8 cellular contexts compared by ENCODE assay signal in the genomic region with DNA sequence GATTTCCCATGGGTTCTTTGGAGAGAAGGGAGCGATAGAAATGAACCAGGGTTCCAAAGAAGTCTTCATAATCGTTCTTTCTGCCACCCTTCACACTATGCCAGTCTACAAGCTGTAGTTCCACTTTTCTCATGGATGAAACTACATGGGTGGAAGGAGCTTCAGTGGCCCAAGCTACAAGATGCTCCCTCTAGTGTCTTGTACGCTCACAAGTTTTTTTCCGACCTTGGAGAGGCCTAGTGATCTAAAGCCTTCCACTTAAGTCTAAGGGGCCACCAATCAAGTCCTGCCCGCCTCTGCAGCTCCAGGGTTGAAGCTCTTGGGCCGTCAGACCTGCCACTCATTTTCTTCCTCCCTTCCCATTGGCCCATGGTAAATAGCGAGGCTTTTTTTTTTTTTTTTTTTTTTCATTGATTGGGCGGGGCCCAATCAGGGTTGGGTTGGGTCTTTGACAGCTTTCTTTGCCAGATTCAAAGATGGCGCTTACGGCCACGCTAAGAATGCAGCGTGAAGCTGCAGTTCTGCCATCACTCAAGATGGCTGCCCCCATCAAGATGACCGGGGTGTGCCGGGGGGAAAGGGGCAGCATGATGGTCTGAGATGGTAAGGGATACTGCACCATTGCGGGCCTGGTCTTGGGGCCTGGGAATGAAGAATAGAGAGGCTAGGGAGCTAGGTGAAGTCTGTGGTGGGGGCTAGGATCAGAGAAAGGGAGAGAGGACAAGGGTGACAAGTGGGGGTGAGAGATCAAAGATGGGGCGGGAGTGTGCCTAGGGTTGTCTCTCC. TPM values are rescaled to one million over a fixed set of nuclear protein-coding genes. Genes with fewer than 3 reads are reported as not detected.
DNase-seq lines count a peak whose midpoint lies in the region; ATAC-seq and TF ChIP-seq lines count a peak whose summit lies in the region.

Gene TOMM40L, plus strand, starts transcription at position 527 of the 786 bp plus-strand sequence. CDS start 430 bp downstream, outside the sequence.

- H3K27me3 ChIP-seq in OCI-LY3 (ENCODE audit: low read depth, low read length) (no peaks in the 10 kb centered on the region), mononuclear cell (ENCODE audit: insufficient read depth, low read length) (no peaks in the 10 kb centered on the region)

- H3K36me3 ChIP-seq in OCI-LY3 (replicated peaks; ENCODE audit: low read depth, low read length), result peaks cover 7% of the 10 kb centered on the region

- H3K4me3 ChIP-seq in OCI-LY3 (ENCODE audit: low read length) (peak within 1 kb of the TSS; percentile 95), epithelial cell of esophagus (ENCODE audit: low read length) (peak within 1 kb of the TSS; percentile 98), mononuclear cell (ENCODE audit: low read length) (peak within 1 kb of the TSS; percentile 47)

- peak; percentile 100 for DNase-seq in DMS153 (lab: John Stamatoyannopoulos, UW)
- DNase-seq in HuH-7.5 (ENCODE audit: low spot score), result peak; percentile 73
- DNase-seq in activated T-cell treated with anti-CD3 and anti-CD28 coated beads for 1 hour (ENCODE audit: low read depth), result peak; percentile 74
- DNase-seq in epithelial cell of esophagus (ENCODE audit: low read depth), result peak; percentile 99
- DNase-seq in stimulated activated CD8-positive, alpha-beta memory T cell treated with anti-CD3 and anti-CD28 coated beads, Interleukin-4, amount 100 ng/mL, for 1 hour (ENCODE audit: low read depth in 2 of 2, low spot score in 1 of 2), result peak; percentile 58 to 73

- H4K20me1 ChIP-seq in OCI-LY3 (ENCODE audit: insufficient read depth, low read length), result no peaks in the 10 kb centered on the region

- H3K4me1 ChIP-seq in OCI-LY3 (ENCODE audit: low read length), result peaks cover 21% of the 10 kb centered on the region
- peaks cover 44% of the 10 kb centered on the region for H3K4me1 ChIP-seq in mononuclear cell (ENCODE audit: insufficient read depth, low read length)

- TF ChIP-seq CTCF in OCI-LY3 (IDR thresholded peaks at IDR 0.05; ENCODE audit: low read depth, low read length) (peak; percentile 84), epithelial cell of esophagus (IDR thresholded peaks at IDR 0.05; ENCODE audit: insufficient read depth, low read depth, low read length, missing control alignments) (peak; percentile 69)

- peaks cover 6% of the 10 kb centered on the region; the same call in 1 of the 2 replicates for H3K79me2 ChIP-seq in OCI-LY3 (ENCODE audit: low read length)

- H3K4me2 ChIP-seq in OCI-LY3 (ENCODE audit: low read length), result peak within 1 kb of the TSS; percentile 100

- no peaks in the 10 kb centered on the region for H3K9me3 ChIP-seq in OCI-LY3 (ENCODE audit: insufficient read depth, low read length)
- no peaks in the 10 kb centered on the region for H3K9me3 ChIP-seq in mononuclear cell (ENCODE audit: low read depth, low read length)

- peak within 1 kb of the TSS; percentile 67 for H3K27ac ChIP-seq in OCI-LY3 (ENCODE audit: low read length)

- H2AFZ ChIP-seq in OCI-LY3 (ENCODE audit: low read depth, low read length), result peak within 1 kb of the TSS; percentile 99

- H3K9ac ChIP-seq in OCI-LY3 (ENCODE audit: low read length), result peak within 1 kb of the TSS; percentile 71

- peak; percentile 89 for ATAC-seq in GM21526 (IDR thresholded peaks at IDR 0.05; ENCODE audit: low FRiP score, unreplicated experiment)

RNA-seq across cellular contexts. Expression of gene TOMM40L, which starts in this region (rescaled TPM):
- total RNA-seq in mononuclear cell, result 10.0 TPM

Comparison
In these comparisons a context has a peak if more than half of its experiments do, and no peak if none do; other contexts are left out.
1. Peak in every context shown above with its lines: DNase-seq, ATAC-seq, H3K4me3 ChIP-seq and H3K27ac ChIP-seq.
2. H3K4me3 ChIP-seq: peak in every context shown above with its lines; median percentile 98 in epithelial cell of esophagus; 95 in OCI-LY3; 47 in mononuclear cell.